34 cellular contexts compared by ENCODE assay signal in the genomic region with DNA sequence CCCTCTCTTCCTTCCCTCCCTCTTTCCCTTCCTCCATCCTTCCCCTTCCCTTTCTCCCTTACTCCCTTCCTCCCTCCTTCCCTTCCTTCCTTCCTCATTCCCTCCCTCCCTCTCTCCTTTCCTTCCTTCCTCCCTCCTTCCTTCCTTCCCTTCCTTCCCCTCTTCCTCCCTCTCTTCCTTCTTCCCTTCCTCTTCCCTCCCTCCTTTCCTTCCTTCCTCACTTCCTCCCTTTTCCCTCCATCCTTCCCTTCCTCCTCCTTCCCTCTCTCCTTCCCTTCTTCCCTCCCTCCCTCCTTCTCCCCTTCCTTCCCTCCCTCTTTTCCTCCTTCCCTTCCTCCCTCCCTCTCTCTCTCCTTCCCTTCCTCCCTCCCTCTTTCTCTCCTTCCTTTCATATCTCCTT. TPM values are rescaled to one million over a fixed set of nuclear protein-coding genes. Genes with fewer than 3 reads are reported as not detected.
"Had no signal": no experiment of that assay in that cellular context is flagged by ENCODE, and none has a peak within 500 bp of the region (broad histone marks: within the 10 kb centered on the region; RNA-seq: fewer than 3 reads in every experiment).

No MANE protein-coding gene starts in this region.

- ATAC-seq: effector memory CD8-positive, alpha-beta T cell; esophagus mucosa; gastrocnemius medialis; heart right ventricle; left cardiac atrium; left lung; left ventricle myocardium superior; lower lobe of right lung; mucosa of descending colon had no signal

- H3K4me3 ChIP-seq: colonic mucosa, esophagus squamous epithelium, gastrocnemius medialis, heart right ventricle, left lung, lower lobe of right lung, mucosa of descending colon had no signal

- DNase-seq: colonic mucosa; cortex of kidney; effector CD8-positive, alpha-beta T cell; effector memory CD8-positive, alpha-beta T cell; endodermal cell; erythroblast; esophagus squamous epithelium; foreskin fibroblast; foreskin melanocyte; gastrocnemius medialis; glutamatergic neuron; head of caudate nucleus; heart right ventricle; hippocampal formation; left cardiac atrium; left lung; left ventricle myocardium superior; lower lobe of right lung; mesenchymal stem cell; mucosa of descending colon; naive B cell had no signal

- H3K27ac ChIP-seq: colonic mucosa, epithelial cell of prostate, esophagus squamous epithelium, gastrocnemius medialis, heart right ventricle, left lung, lower lobe of right lung had no signal

- H3K27me3 ChIP-seq: colonic mucosa had no signal

- FAIRE-seq: endometrium, islet of Langerhans, keratinocyte had no signal

- H3K4me1 ChIP-seq: colonic mucosa, esophagus squamous epithelium, gastrocnemius medialis, heart right ventricle, left lung, lower lobe of right lung had no signal

- H3K9me3 ChIP-seq: colonic mucosa, esophagus squamous epithelium, gastrocnemius medialis, heart right ventricle, left lung, lower lobe of right lung, mucosa of descending colon had no signal

- H3K36me3 ChIP-seq: colonic mucosa, esophagus squamous epithelium, gastrocnemius medialis, heart right ventricle, left lung, lower lobe of right lung had no signal

RNA-seq across cellular contexts. Expression of a gene that starts 12.7 kb away (rescaled TPM):
- total RNA-seq: dermis microvascular lymphatic vessel endothelial cell, glomerular endothelial cell, lung microvascular endothelial cell, myocyte had no signal
- polyA plus RNA-seq: keratinocyte had no signal

RNA-seq across cellular contexts. Expression of a gene that starts 30.9 kb away (rescaled TPM):
- total RNA-seq: colonic mucosa, dermis microvascular lymphatic vessel endothelial cell, endodermal cell, esophagus mucosa, esophagus squamous epithelium, gastrocnemius medialis, glomerular endothelial cell, heart right ventricle, kidney epithelial cell, left cardiac atrium, left lung, left ventricle myocardium superior, lower leg skin, lower lobe of right lung, lung microvascular endothelial cell, mesenteric fat pad, mesothelial cell of epicardium, mucosa of descending colon, myocyte had no signal
- polyA plus RNA-seq: heart right ventricle, keratinocyte had no signal
